Comparison of ENCODE assay signal across 8 cellular contexts in the genomic region with DNA sequence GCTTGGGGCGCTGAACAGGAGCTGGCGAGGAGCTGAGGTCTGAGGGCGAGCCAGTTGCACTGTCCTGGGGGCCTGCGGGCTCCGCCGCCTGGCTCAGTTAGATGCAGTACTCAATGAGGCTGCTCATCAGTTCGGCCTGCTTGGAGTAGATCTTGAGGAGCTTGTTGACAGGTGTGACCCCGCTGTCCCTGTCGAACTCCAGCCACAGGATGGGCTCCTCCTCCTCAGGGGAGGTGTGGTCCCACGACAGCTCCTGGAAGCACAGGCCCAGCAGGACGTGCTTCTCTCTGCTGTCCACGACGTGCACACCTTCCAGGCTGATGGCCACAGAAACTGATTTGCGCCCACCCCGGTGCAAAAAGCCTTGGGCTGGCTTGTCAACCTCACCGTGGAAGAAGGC.
"Had no signal": no experiment of that assay in that cellular context is flagged by ENCODE, and none has a peak within 500 bp of the region (broad histone marks: within the 10 kb centered on the region; RNA-seq: fewer than 3 reads in every experiment).

No MANE protein-coding gene starts in this region.

- H3K4me3 ChIP-seq: GM23248 had no signal

- H2AFZ ChIP-seq: GM23248 had no signal

- H3K27ac ChIP-seq: GM23248, HL-60, KMS-11 had no signal

- H3K27ac Mint-ChIP-seq: H9 had no signal

- H3K4me3 Mint-ChIP-seq: H9 had no signal

- DNase-seq: GM23248, GOT3, H9, HCEC 1CT, IMR-90, KBM-7 had no signal

- H3K9ac ChIP-seq: GM23248, KMS-11 had no signal

- H3K4me1 Mint-ChIP-seq: H9 had no signal

- H3K4me2 ChIP-seq: KMS-11 had no signal
